In the genomic region with DNA sequence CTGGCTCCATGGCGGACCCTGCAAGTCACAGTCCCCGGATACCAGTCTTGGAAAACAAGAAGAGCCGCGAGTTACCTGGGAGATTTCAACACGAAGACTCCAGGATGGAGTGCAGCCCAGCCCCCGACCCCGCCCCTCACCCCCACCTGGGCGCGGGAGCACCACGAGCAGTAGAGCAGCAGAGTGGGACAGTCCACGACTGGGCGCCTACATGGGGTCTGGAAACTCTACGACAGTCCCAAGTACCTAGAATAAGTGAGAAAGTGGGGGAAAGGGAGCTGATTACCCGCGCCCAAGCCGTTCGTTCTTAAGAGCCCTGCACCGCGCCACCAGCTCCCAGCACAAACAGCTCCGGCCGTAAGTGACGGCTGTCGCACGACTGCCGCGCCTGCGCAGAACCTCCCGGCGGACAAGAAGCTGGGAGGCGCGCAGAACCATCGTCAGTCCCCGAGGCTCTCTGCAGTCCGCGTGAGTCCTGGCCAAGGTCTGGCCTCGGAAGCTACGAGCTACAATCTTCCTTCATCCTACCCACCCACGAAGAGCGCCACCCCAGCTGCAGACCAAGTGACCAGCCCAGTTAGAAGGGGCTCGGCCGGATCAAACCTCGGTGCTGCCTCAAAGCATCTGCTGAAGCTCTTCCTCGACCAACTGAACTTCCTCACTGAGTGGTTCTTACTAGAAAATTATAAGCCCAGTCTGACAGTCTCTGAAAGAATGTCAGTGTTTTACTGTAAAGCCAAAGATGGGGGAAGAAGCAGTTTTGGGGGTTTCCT, we compare ENCODE assay signal across 1 cellular context.
TF ChIP-seq lines count a peak whose summit lies in the region.

A gene (minus strand): TSS at position 359 of the 773 bp plus-strand sequence. CDS start 349 bp downstream, at position 10.

TF ChIP-seq in HEK293, 187 proteins besides CTCF, POLR2A, EP300 and RAD21 (continued from another document):
- TF ChIP-seq, protein P1, sequence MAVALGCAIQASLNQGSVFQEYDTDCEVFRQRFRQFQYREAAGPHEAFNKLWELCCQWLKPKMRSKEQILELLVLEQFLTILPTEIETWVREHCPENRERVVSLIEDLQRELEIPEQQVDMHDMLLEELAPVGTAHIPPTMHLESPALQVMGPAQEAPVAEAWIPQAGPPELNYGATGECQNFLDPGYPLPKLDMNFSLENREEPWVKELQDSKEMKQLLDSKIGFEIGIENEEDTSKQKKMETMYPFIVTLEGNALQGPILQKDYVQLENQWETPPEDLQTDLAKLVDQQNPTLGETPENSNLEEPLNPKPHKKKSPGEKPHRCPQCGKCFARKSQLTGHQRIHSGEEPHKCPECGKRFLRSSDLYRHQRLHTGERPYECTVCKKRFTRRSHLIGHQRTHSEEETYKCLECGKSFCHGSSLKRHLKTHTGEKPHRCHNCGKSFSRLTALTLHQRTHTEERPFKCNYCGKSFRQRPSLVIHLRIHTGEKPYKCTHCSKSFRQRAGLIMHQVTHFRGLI (tag by site-specific recombination; IDR thresholded peaks at IDR 0.05): peak; percentile 35; the same call in 1 of the 2 replicates
- TF ChIP-seq ZBTB20 (tag by site-specific recombination; IDR thresholded peaks at IDR 0.05) (peak; percentile 43; the same call in 1 of the 2 replicates), ZXDB (tag by site-specific recombination; IDR thresholded peaks at IDR 0.05) (0 out of 2 replicates have a peak, but pooled peaks have one; percentile 20)
